ENCODE assay signal across 1 cellular context in the genomic region with DNA sequence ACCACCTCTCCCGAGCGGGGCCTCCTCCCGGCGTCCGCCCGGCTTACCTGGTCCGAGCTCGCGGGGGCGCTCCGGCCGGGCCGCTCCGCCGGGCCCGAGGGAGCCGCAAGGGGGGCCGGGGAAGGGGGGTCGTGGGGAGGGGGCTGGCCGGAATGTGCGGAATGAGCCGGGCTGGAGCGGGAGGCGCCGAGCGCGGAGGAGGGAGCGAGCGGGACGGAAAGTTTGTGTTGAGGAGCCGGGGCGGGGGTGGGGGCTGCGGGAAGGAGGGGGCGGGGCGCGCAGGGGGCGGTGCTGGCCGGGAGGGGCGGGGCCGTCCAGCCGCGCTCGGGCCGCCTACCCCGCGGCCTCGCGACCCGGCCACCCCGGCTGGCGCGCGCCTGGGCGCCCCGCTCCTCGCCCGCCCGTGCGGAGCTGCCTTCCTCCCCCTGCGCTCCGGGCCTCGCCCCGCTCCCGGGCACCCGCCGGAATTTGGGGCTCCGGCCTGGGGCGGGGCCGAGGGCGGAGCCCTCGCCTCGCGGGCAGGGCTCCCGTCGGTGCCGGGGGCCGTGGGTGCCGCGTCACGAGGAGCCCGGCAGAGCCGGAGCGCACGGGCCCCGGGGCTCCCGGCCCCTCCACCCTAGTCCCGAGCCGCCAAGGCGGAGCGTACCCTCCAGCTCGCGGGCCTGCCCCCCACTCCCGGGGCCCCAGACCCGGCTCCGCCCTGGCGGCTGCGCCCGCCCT.
TF ChIP-seq lines count a peak whose summit lies in the region.

A gene (minus strand): TSS at position 229 of the 720 bp plus-strand sequence.

TF ChIP-seq in SK-N-SH, 30 proteins besides CTCF, POLR2A, EP300 and RAD21 (continued from another document):
- no peak for TF ChIP-seq YY1 (IDR thresholded peaks at IDR 0.05; ENCODE audit: low read depth)
